25 cellular contexts compared by ENCODE assay signal in the genomic region with DNA sequence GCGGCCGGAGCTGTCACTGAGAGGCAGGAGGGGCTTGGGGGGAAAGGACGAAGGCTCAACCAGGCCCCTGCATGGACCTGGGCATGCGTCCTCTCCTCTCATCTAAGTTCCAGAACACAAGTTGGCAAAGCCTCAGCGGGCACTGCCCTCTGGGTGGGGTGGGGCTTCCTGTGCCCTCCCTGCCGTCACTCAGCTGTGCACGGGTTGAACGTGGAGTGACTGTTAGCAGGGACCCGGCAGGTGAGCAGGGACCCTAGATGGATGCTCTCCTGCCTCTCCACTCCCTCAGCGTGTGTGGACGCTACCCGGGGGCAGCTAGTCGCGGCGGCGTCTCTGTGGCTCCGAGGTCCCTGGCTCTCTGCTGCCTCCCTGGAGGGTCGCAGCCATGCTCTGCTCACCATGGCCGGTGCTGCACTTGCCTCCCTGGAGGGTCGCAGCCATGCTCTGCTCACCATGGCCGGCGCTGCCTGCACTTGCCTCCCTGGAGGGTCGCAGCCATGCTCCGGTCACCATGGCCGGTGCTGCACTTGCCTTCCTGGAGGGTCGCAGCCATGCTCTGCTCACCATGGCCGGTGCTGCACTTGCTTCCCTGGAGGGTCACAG.
"Had no signal": no experiment of that assay in that cellular context is flagged by ENCODE, and none has a peak within 500 bp of the region (broad histone marks: within the 10 kb centered on the region; RNA-seq: fewer than 3 reads in every experiment).

No MANE protein-coding gene starts in this region.

- H3K4me1 Mint-ChIP-seq: T-cell had no signal

- H3K27me3 Mint-ChIP-seq: IgD-negative memory B cell, T-cell had no signal

- H3K4me3 ChIP-seq: K562, SJSA1, SK-N-MC had no signal

- H3K9me3 ChIP-seq: SJSA1 had no signal

- H3K4me1 ChIP-seq: SJSA1 had no signal

- ATAC-seq: K562, T-cell had no signal

- H3K4me2 ChIP-seq: KMS-11 had no signal

- H3K27ac Mint-ChIP-seq: IgD-negative memory B cell had no signal

- DNase-seq: Kasumi-1, MM.1S, NCI-H1092 treated with DMSO at 0.1 percent for 48 hours, NCI-H1417, NCI-H1436 treated with DMSO at 0.1 percent for 48 hours, NCI-H1694, NCI-H187 treated with DMSO at 0.1 percent for 48 hours, NCI-H2029 treated with DMSO at 0.1 percent for 48 hours, NCI-H2107, NCI-H226, NCI-H446, NCI-H510A, NCI-H524 treated with DMSO at 0.1 percent for 48 hours, NCI-H69, NCI-H774, Right ventricle myocardium superior, RPMI8226, SIG-M5, SW 1271, T-cell had no signal

- H3K27ac ChIP-seq: KMS-11, SJSA1 had no signal

- H3K27me3 ChIP-seq: SJSA1 had no signal

- H3K9me3 Mint-ChIP-seq: IgD-negative memory B cell, T-cell had no signal

- H3K9ac ChIP-seq: KMS-11 had no signal

- H3K4me3 Mint-ChIP-seq: IgD-negative memory B cell, T-cell had no signal
